ENCODE assay signal across 8 cellular contexts in genomic region chr4:83285022-83285387, GRCh38. TPM values are rescaled to one million over a fixed set of nuclear protein-coding genes. Genes with fewer than 3 reads are reported as not detected.
DNase-seq lines count a peak whose midpoint lies in the region; ATAC-seq and TF ChIP-seq lines count a peak whose summit lies in the region.

No MANE protein-coding gene starts in this region.

- no peaks in the 10 kb centered on the region for H3K36me3 ChIP-seq in Loucy (ENCODE audit: insufficient read depth, low read length)

- H3F3A ChIP-seq in Loucy (ENCODE audit: low read depth) = no peaks in the 10 kb centered on the region

- peaks cover 40% of the 10 kb centered on the region for H3K4me1 ChIP-seq in Loucy (ENCODE audit: insufficient read depth, low read length, poor library complexity, severe bottlenecking)

- peaks cover 18% of the 10 kb centered on the region for H3K4me1 Mint-ChIP-seq in WTC11
- H3K4me1 Mint-ChIP-seq in naive thymus-derived CD8-positive, alpha-beta T cell = peaks cover 18 to 54% (median 33%) of the 10 kb centered on the region in 4 donors

- H3K36me3 Mint-ChIP-seq in WTC11 = peaks cover under 1% of the 10 kb centered on the region; the same call in 1 of the 2 replicates
- no peaks in the 10 kb centered on the region for H3K36me3 Mint-ChIP-seq in naive thymus-derived CD8-positive, alpha-beta T cell

- H2AFZ ChIP-seq in Loucy (ENCODE audit: low read length) = peak overlapping the region; percentile 84

- peaks cover 5% of the 10 kb centered on the region for H3K9me3 Mint-ChIP-seq in WTC11
- H3K9me3 Mint-ChIP-seq in naive thymus-derived CD8-positive, alpha-beta T cell = peaks cover 0 to 2% (median 0%) of the 10 kb centered on the region in 9 donors

- H3K9ac ChIP-seq in Loucy (ENCODE audit: low read depth, low read length, poor library complexity, severe bottlenecking) = peak overlapping the region; percentile 85

- H4K20me1 ChIP-seq in Loucy (ENCODE audit: insufficient read depth, low read length, poor library complexity, severe bottlenecking) = peaks cover 6% of the 10 kb centered on the region

- in situ Hi-C loops in GM13976 (cut with MboI; ENCODE audit: low sequenced_read_pairs, unreplicated experiment) = no loop called here

- no peak for ATAC-seq in WTC11
- peak; percentile 7 to 15 for ATAC-seq in naive thymus-derived CD8-positive, alpha-beta T cell

- CTCF ChIA-PET in WTC11 (lab: Charles Lee) = interaction anchor here (0.5 to 1.4 kb wide), 20 partner anchors 8 to 1198 kb away, joined by 3 to 10 read pairs (median 4); partner anchors contain the start of genes COPS4, HELQ and MRPS18C

- TF ChIP-seq CTCF in GM13976 (IDR thresholded peaks at IDR 0.05; ENCODE audit: borderline replicate concordance, control extremely low read depth, extremely low read depth, insufficient read depth, missing control alignments) (no peak), Loucy (conservative IDR thresholded peaks at IDR 0.05; ENCODE audit: low read length) (no peak), WTC11 (IDR thresholded peaks at IDR 0.05) (no peak), fibroblast of pulmonary artery (IDR thresholded peaks at IDR 0.05; ENCODE audit: low read length, missing control alignments) (no peak)

- no peaks in the 10 kb centered on the region for H3K9me2 ChIP-seq in Loucy (replicated peaks; ENCODE audit: low read depth, low read length)

- peak overlapping the region; percentile 81 for H3K27ac Mint-ChIP-seq in WTC11
- H3K27ac Mint-ChIP-seq in naive thymus-derived CD8-positive, alpha-beta T cell = peak overlapping the region; percentile 96 to 99 (median 98)

- peak overlapping the region; percentile 80 for H3K4me2 ChIP-seq in Loucy (ENCODE audit: low read depth, low read length, poor library complexity, severe bottlenecking)

- POLR2A ChIA-PET in WTC11 (lab: Charles Lee) = interaction anchor here (0.5 to 2.1 kb wide), 7 partner anchors 24 to 272 kb away, joined by 3 to 7 read pairs (median 4); partner anchors contain the start of gene COPS4
- POLR2A ChIA-PET in naive thymus-derived CD8-positive, alpha-beta T cell (lab: Charles Lee) = interaction anchor here (0.6 to 2.0 kb wide), 19 partner anchors 11 to 1531 kb away, joined by 3 to 12 read pairs (median 4); partner anchors contain the start of genes COPS4, HELQ, HNRNPDL and MRPS18C

- peak overlapping the region; percentile 81 for H3K4me3 Mint-ChIP-seq in WTC11
- H3K4me3 Mint-ChIP-seq in naive thymus-derived CD8-positive, alpha-beta T cell = peak overlapping the region; percentile 87 to 99 (median 98)

- DNase-seq in AML-193 (lab: John Stamatoyannopoulos, UW) = peak; percentile 90 to 92
- DNase-seq in GM13976 (ENCODE audit: low spot score) = peak; percentile 28
- no peak for DNase-seq in WTC11 (ENCODE audit: low spot score)
- DNase-seq in fibroblast of pulmonary artery (ENCODE audit: low read depth) = peak; percentile 73
- DNase-seq in naive thymus-derived CD8-positive, alpha-beta T cell = peak in 2 of 10 donors; percentile 6 to 17
- no peak for DNase-seq in effector CD4-positive, alpha-beta T cell
- no peak for DNase-seq in 8988T

- peaks cover 11% of the 10 kb centered on the region for H3K27me3 Mint-ChIP-seq in WTC11 (ENCODE audit: low read depth)
- H3K27me3 Mint-ChIP-seq in naive thymus-derived CD8-positive, alpha-beta T cell = no peaks in the 10 kb centered on the region

- no peaks in the 10 kb centered on the region for H3K27me3 ChIP-seq in Loucy (ENCODE audit: insufficient read depth, low read length, poor library complexity, severe bottlenecking)

- H3K9me3 ChIP-seq in Loucy (ENCODE audit: insufficient read depth, low read depth, low read length) = no peaks in the 10 kb centered on the region

- peaks cover 13% of the 10 kb centered on the region; the same call in 1 of the 2 replicates for H3K79me2 ChIP-seq in Loucy (ENCODE audit: insufficient read depth, low read length)

- H3K4me3 ChIP-seq in Loucy (ENCODE audit: low read length, poor library complexity, severe bottlenecking) (peak overlapping the region; percentile 83), fibroblast of pulmonary artery (replicated peaks; ENCODE audit: low read depth, low read length) (peak overlapping the region; percentile 74)

TF ChIP-seq in WTC11, 78 proteins besides CTCF, POLR2A, EP300 and RAD21:
- TF ChIP-seq ZNF232 (CRISPR knock-in tag; IDR thresholded peaks at IDR 0.05) (no peak), E2F1 (CRISPR knock-in tag; IDR thresholded peaks at IDR 0.05) (no peak), USF1 (CRISPR knock-in tag; IDR thresholded peaks at IDR 0.05) (no peak), ATF3 (CRISPR knock-in tag; conservative IDR thresholded peaks at IDR 0.05) (no peak), TEAD4 (CRISPR knock-in tag; IDR thresholded peaks at IDR 0.05) (no peak), ARID4B (CRISPR knock-in tag; IDR thresholded peaks at IDR 0.05; ENCODE audit: borderline replicate concordance) (no peak), SOX15 (CRISPR knock-in tag; IDR thresholded peaks at IDR 0.05) (no peak), MAX (CRISPR knock-in tag; IDR thresholded peaks at IDR 0.05) (no peak)

RNA-seq across cellular contexts. Expression of gene COQ2, which starts 0.4 kb away (rescaled TPM):
- 20.5 to 22.8 TPM (median 21.6 TPM) in 3 replicates for total RNA-seq in WTC11 (2021)
- total RNA-seq in naive thymus-derived CD8-positive, alpha-beta T cell = 1 to 10 TPM; 5.3 to 5.9 TPM
- polyA plus RNA-seq in naive thymus-derived CD8-positive, alpha-beta T cell = 1 to 10 TPM; 5.0 to 8.1 (median 5.2) TPM

RNA-seq across cellular contexts. Expression of gene HPSE, which starts 49.6 kb away (rescaled TPM):
- total RNA-seq in WTC11 (2021) = 3.0 to 3.8 TPM (median 3.7 TPM) in 3 replicates
- 1 to 10 TPM; 5.0 to 5.3 TPM for total RNA-seq in naive thymus-derived CD8-positive, alpha-beta T cell
- 1 to 10 TPM; 2.5 to 3.4 (median 2.9) TPM for polyA plus RNA-seq in naive thymus-derived CD8-positive, alpha-beta T cell

Comparison
In these comparisons a context has a peak if more than half of its experiments do, and no peak if none do; other contexts are left out.
1. DNase-seq: peak in AML-193 (2 of 2), GM13976 (single experiment) and fibroblast of pulmonary artery (single experiment); none in WTC11 (single experiment), effector CD4-positive, alpha-beta T cell (single experiment) and 8988T (single experiment).